Comparison of ENCODE assay signal across 19 cellular contexts in the genomic region with DNA sequence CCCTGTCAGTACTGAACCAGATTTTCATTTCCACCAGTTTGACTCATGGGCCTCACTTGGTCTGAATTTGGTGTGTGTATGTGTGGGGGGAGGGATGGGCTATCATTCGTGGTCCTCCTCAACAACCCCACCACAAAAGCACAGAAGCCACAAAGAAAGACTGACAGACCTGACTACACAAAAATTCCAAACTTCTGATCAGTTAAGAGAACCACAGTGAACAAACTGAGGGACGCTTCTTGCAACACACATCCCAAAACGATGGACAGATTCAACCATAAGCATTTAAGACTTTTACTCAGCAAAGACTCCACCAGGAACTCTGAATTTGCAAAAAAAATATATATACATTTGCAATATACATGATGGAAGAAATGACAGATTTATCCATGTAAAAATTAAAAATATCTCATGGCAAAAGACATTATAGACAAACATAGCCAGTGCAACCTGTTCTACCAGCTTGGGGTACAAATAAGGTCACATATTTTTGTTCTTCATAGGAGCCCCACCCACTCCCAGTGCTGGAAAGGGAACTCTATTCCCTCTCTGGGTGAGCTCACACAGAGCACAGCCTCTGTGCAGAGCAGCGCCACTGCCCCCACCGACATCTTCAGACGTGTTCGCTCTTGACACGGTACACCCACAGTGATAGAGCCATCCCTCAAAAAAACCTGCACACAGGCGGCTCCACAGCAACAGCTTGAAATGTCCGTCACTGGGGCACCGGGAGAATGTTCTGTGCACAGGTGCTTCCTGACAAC. TPM values are rescaled to one million over a fixed set of nuclear protein-coding genes. Genes with fewer than 3 reads are reported as not detected.
A peak's percentile ranks its signal among the peaks of the same experiment; 100 is the strongest.
DNase-seq lines count a peak whose midpoint lies in the region; ATAC-seq and TF ChIP-seq lines count a peak whose summit lies in the region.
"Had no signal": no experiment of that assay in that cellular context is flagged by ENCODE, and none has a peak within 500 bp of the region (broad histone marks: within the 10 kb centered on the region; RNA-seq: fewer than 3 reads in every experiment).

No MANE protein-coding gene starts in this region.

- H3K79me2 ChIP-seq in hepatocyte: no peaks in the 10 kb centered on the region

- no peaks in the 10 kb centered on the region for H3K4me1 Mint-ChIP-seq in stimulated activated memory B cell treated with anti-CD40 and anti-IgM and Interleukin-4, amounts not matched to agents 10 μg/mL and 1 μg/mL and 100 μg/mL, for 72 hours
- no peaks in the 10 kb centered on the region for H3K4me1 Mint-ChIP-seq in natural killer cell
- H3K4me1 Mint-ChIP-seq: activated CD4-positive, alpha-beta T cell treated with anti-CD3 and anti-CD28 coated beads, Interleukin-2, amount 10 ng/mL, durations not matched to agents 24 days and 14 days; immature natural killer cell; neural progenitor cell had no signal

- WGBS in hepatocyte (ENCODE audit: low lambda C conversion rate, missing lambda C conversion rate): 74% methylated on average over 11 of the region's 11 CpGs

- peaks cover 15% of the 10 kb centered on the region for H3K9me3 Mint-ChIP-seq in stimulated activated memory B cell treated with anti-CD40 and anti-IgM and Interleukin-4, amounts not matched to agents 10 μg/mL and 1 μg/mL and 100 μg/mL, for 72 hours
- H3K9me3 Mint-ChIP-seq in natural killer cell: no peaks in the 10 kb centered on the region

- H3K4me3 Mint-ChIP-seq in stimulated activated memory B cell treated with anti-CD40 and anti-IgM and Interleukin-4, amounts not matched to agents 10 μg/mL and 1 μg/mL and 100 μg/mL, for 72 hours: no peak overlapping the region
- H3K4me3 Mint-ChIP-seq in natural killer cell: no peak overlapping the region
- H3K4me3 Mint-ChIP-seq: activated CD4-positive, alpha-beta T cell treated with anti-CD3 and anti-CD28 coated beads, Interleukin-2, amount 10 ng/mL, durations not matched to agents 24 days and 14 days; immature natural killer cell; neural progenitor cell had no signal

- ATAC-seq in RWPE2 (ENCODE audit: low read depth) (peak; percentile 89), natural killer cell (no peak)
- no peak for ATAC-seq in stimulated activated memory B cell treated with anti-CD40 and anti-IgM and Interleukin-4, amounts not matched to agents 10 μg/mL and 1 μg/mL and 100 μg/mL, for 72 hours

- TF ChIP-seq CTCF in C4-2B (conservative IDR thresholded peaks at IDR 0.05) (no peak), RWPE2 (IDR thresholded peaks at IDR 0.05; ENCODE audit: poor library complexity, severe bottlenecking) (no peak), hepatocyte (IDR thresholded peaks at IDR 0.05; ENCODE audit: poor library complexity) (no peak), natural killer cell (IDR thresholded peaks at IDR 0.05) (no peak)

- H3K4me1 ChIP-seq in RWPE2 (ENCODE audit: insufficient read depth, poor library complexity, severe bottlenecking): peaks cover 13% of the 10 kb centered on the region
- no peaks in the 10 kb centered on the region for H3K4me1 ChIP-seq in hepatocyte (ENCODE audit: insufficient read depth)
- H3K4me1 ChIP-seq: ascending aorta, Caco-2, neural progenitor cell, right atrium auricular region had no signal

- no peaks in the 10 kb centered on the region for H3K9me2 ChIP-seq in hepatocyte (replicated peaks; ENCODE audit: insufficient read depth)

- H3K36me3 Mint-ChIP-seq in stimulated activated memory B cell treated with anti-CD40 and anti-IgM and Interleukin-4, amounts not matched to agents 10 μg/mL and 1 μg/mL and 100 μg/mL, for 72 hours: peaks cover 5% of the 10 kb centered on the region
- no peaks in the 10 kb centered on the region for H3K36me3 Mint-ChIP-seq in natural killer cell
- H3K36me3 Mint-ChIP-seq: immature natural killer cell had no signal

- no peaks in the 10 kb centered on the region for H4K20me1 ChIP-seq in hepatocyte (ENCODE audit: insufficient read depth, poor library complexity, severe bottlenecking)

- intact Hi-C loops in natural killer cell (cut with micrococcal nuclease): no loop called here

- H3K27me3 Mint-ChIP-seq in stimulated activated memory B cell treated with anti-CD40 and anti-IgM and Interleukin-4, amounts not matched to agents 10 μg/mL and 1 μg/mL and 100 μg/mL, for 72 hours: peaks cover 90% of the 10 kb centered on the region
- peaks cover 10 to 27% of the 10 kb centered on the region in 2 donors for H3K27me3 Mint-ChIP-seq in natural killer cell (ENCODE audit: low read depth in 2 of 2)

- H3K9me3 ChIP-seq in RWPE2 (ENCODE audit: severe bottlenecking) (peaks cover 9% of the 10 kb centered on the region), hepatocyte (ENCODE audit: low read depth) (no peaks in the 10 kb centered on the region)

- H3K27me3 ChIP-seq in RWPE2 (ENCODE audit: insufficient read depth, poor library complexity, severe bottlenecking): no peaks in the 10 kb centered on the region
- no peaks in the 10 kb centered on the region for H3K27me3 ChIP-seq in hepatocyte
- H3K27me3 ChIP-seq: ascending aorta, right atrium auricular region had no signal

- H2AFZ ChIP-seq in hepatocyte: no peak overlapping the region
- H2AFZ ChIP-seq: neural progenitor cell had no signal

- H3K36me3 ChIP-seq in RWPE2 (ENCODE audit: low read depth) (no peaks in the 10 kb centered on the region), hepatocyte (replicated peaks; ENCODE audit: insufficient read depth, low read depth) (no peaks in the 10 kb centered on the region)
- H3K36me3 ChIP-seq: ascending aorta, neural progenitor cell, right atrium auricular region, stomach had no signal

- peak overlapping the region; percentile 39 for H3K27ac ChIP-seq in C4-2B
- H3K27ac ChIP-seq in RWPE2 (ENCODE audit: poor library complexity, severe bottlenecking): peak overlapping the region; percentile 29
- H3K27ac ChIP-seq in hepatocyte: peak overlapping the region; percentile 53
- H3K27ac ChIP-seq: ascending aorta, neural progenitor cell, right atrium auricular region, SK-N-MC, stomach had no signal

- DNase-seq in RWPE2 (ENCODE audit: low spot score) (no peak), hepatocyte (ENCODE audit: low spot score) (peak; percentile 41), putamen (ENCODE audit: low spot score) (peak; percentile 73), HK-2 (ENCODE audit: unreplicated experiment) (no peak), natural killer cell (no peak), T-helper 9 cell (no peak)
- DNase-seq: activated CD4-positive, alpha-beta T cell treated with anti-CD3 and anti-CD28 coated beads, Interleukin-2, amount 10 ng/mL, durations not matched to agents 24 days and 14 days; activated naive CD4-positive, alpha-beta T cell treated with Interleukin-2 at 50 U/mL for 16 hours; immature natural killer cell; NCI-H187; NCI-H526; stomach had no signal

- H3K4me2 ChIP-seq in hepatocyte: no peak overlapping the region
- H3K4me2 ChIP-seq: neural progenitor cell had no signal

- H3K4me3 ChIP-seq in RWPE2 (ENCODE audit: severe bottlenecking) (no peak overlapping the region), hepatocyte (no peak overlapping the region)
- H3K4me3 ChIP-seq: ascending aorta, neural progenitor cell, right atrium auricular region, SK-N-MC, stomach had no signal

- no peak overlapping the region for H3K27ac Mint-ChIP-seq in stimulated activated memory B cell treated with anti-CD40 and anti-IgM and Interleukin-4, amounts not matched to agents 10 μg/mL and 1 μg/mL and 100 μg/mL, for 72 hours
- no peak overlapping the region for H3K27ac Mint-ChIP-seq in natural killer cell
- H3K27ac Mint-ChIP-seq: activated CD4-positive, alpha-beta T cell treated with anti-CD3 and anti-CD28 coated beads, Interleukin-2, amount 10 ng/mL, durations not matched to agents 24 days and 14 days; immature natural killer cell; neural progenitor cell had no signal

RNA-seq across cellular contexts. Expression of a gene that starts 49.7 kb away (rescaled TPM):
- total RNA-seq in hepatocyte (2.0 and 6.1 TPM in 2 replicates), natural killer cell (1 to 10 TPM; 3.5 to 6.6 (median 6.1) TPM)
- 4.1 and 4.8 TPM in 2 replicates for polyA plus RNA-seq in hepatocyte

RNA-seq across cellular contexts. Expression of a gene that starts 53.6 kb away (rescaled TPM):
- total RNA-seq in hepatocyte: 0.24 and 0.83 TPM in 2 replicates
- polyA plus RNA-seq in hepatocyte: 0.23 and 0.41 TPM in 2 replicates
- total RNA-seq in natural killer cell: 10 to 100 TPM; 18.2 to 30.3 (median 26.7) TPM
- total RNA-seq: ascending aorta, Caco-2 had no signal

Comparison
In these comparisons a context has a peak if more than half of its experiments do, and no peak if none do; other contexts are left out.
1. DNase-seq: peak in hepatocyte (single experiment) and putamen (single experiment); none in RWPE2 (single experiment), HK-2 (single experiment), natural killer cell (single experiment) and T-helper 9 cell (single experiment).
2. RNA of a gene that starts 53.6 kb away (total RNA-seq): 18.2 to 30.3 TPM in natural killer cell; 0.24 to 0.83 TPM in hepatocyte; every median in the first group is over 10 times any median in the second.
3. Peak in every context shown above with its lines, with median percentiles within 50 percentile points of each other: H3K27ac ChIP-seq.